Comparison of ENCODE assay signal across 19 cellular contexts in genomic region chr5:168830833-168831232, GRCh38.
DNase-seq lines count a peak whose midpoint lies in the region; ATAC-seq and TF ChIP-seq lines count a peak whose summit lies in the region.
"Had no signal": no experiment of that assay in that cellular context is flagged by ENCODE, and none has a peak within 500 bp of the region (broad histone marks: within the 10 kb centered on the region; RNA-seq: fewer than 3 reads in every experiment).

No MANE protein-coding gene starts in this region.

- H3K27ac ChIP-seq in heart right ventricle = peak overlapping the region in 4 of 10 donors; percentile 4 to 39 (median 14)
- H3K27ac ChIP-seq: RWPE1, SK-N-MC had no signal

- peak in 5 of 8 donors; percentile 45 to 60 (median 52) for ATAC-seq in heart right ventricle
- ATAC-seq: Panc1 had no signal

- H3K4me1 ChIP-seq in heart right ventricle = peaks cover 0 to 16% (median 3%) of the 10 kb centered on the region in 9 donors

- H3K4me3 Mint-ChIP-seq in activated T-helper 2 cell treated with anti-CD3 and anti-CD28 coated beads, Interferon-gamma antibody, Interleukin-2, Interleukin-4, amounts not matched to agents 10 μg/mL and 5 μg/mL and 100 μg/mL, durations not matched to agents 14 hours and 24 hours and 36 hours (ENCODE audit: low read depth) = no peak overlapping the region
- no peak overlapping the region for H3K4me3 Mint-ChIP-seq in neural crest cell
- H3K4me3 Mint-ChIP-seq: B cell, CD14-positive monocyte had no signal

- H3K27me3 ChIP-seq in heart right ventricle = no peaks in the 10 kb centered on the region

- peak overlapping the region; percentile 38 for H3K27ac Mint-ChIP-seq in activated T-helper 2 cell treated with anti-CD3 and anti-CD28 coated beads, Interferon-gamma antibody, Interleukin-2, Interleukin-4, amounts not matched to agents 10 μg/mL and 5 μg/mL and 100 μg/mL, durations not matched to agents 14 hours and 24 hours and 36 hours
- peak overlapping the region; percentile 73 for H3K27ac Mint-ChIP-seq in neural crest cell (ENCODE audit: unreplicated experiment)
- H3K27ac Mint-ChIP-seq: B cell, CD14-positive monocyte had no signal

- H3K4me3 ChIP-seq in heart right ventricle = no peak overlapping the region
- H3K4me3 ChIP-seq: SK-N-MC had no signal

- TF ChIP-seq CTCF in heart right ventricle (IDR thresholded peaks at IDR 0.05) = no peak
- no peak for TF ChIP-seq CTCF in neural crest cell (conservative IDR thresholded peaks at IDR 0.05)

- no peaks in the 10 kb centered on the region for H3K36me3 ChIP-seq in heart right ventricle

- DNase-seq in NCI-H69 (lab: John Stamatoyannopoulos, UW) (peak; percentile 40), heart right ventricle (no peak), neural crest cell (ENCODE audit: low read depth, low spot score) (no peak), dermis blood vessel endothelial cell (no peak), COLO668 (lab: John Stamatoyannopoulos, UW; ENCODE audit: unreplicated experiment) (no peak), anterior cingulate cortex (lab: John Stamatoyannopoulos, UW) (no peak)
- no peak for DNase-seq in activated T-helper 2 cell treated with anti-CD3 and anti-CD28 coated beads, Interferon-gamma antibody, Interleukin-2, Interleukin-4, amounts not matched to agents 10 μg/mL and 5 μg/mL and 100 μg/mL, durations not matched to agents 14 hours and 24 hours and 36 hours (ENCODE audit: low spot score)
- DNase-seq: DMS153, DND-41, NCI-H1048, NCI-H1417, NCI-H2227 treated with DMSO at 0.1 percent for 48 hours, NCI-H526 treated with DMSO at 0.1 percent for 48 hours, SIG-M5 had no signal

- peaks cover 12% of the 10 kb centered on the region for H3K4me1 Mint-ChIP-seq in activated T-helper 2 cell treated with anti-CD3 and anti-CD28 coated beads, Interferon-gamma antibody, Interleukin-2, Interleukin-4, amounts not matched to agents 10 μg/mL and 5 μg/mL and 100 μg/mL, durations not matched to agents 14 hours and 24 hours and 36 hours (ENCODE audit: low read depth)
- H3K4me1 Mint-ChIP-seq in neural crest cell = peaks cover 15% of the 10 kb centered on the region
- H3K4me1 Mint-ChIP-seq: B cell, CD14-positive monocyte had no signal

- H3K9me3 Mint-ChIP-seq in activated T-helper 2 cell treated with anti-CD3 and anti-CD28 coated beads, Interferon-gamma antibody, Interleukin-2, Interleukin-4, amounts not matched to agents 10 μg/mL and 5 μg/mL and 100 μg/mL, durations not matched to agents 14 hours and 24 hours and 36 hours = no peaks in the 10 kb centered on the region
- no peaks in the 10 kb centered on the region for H3K9me3 Mint-ChIP-seq in neural crest cell

- intact Hi-C loops in activated T-helper 2 cell treated with anti-CD3 and anti-CD28 coated beads, Interferon-gamma antibody, Interleukin-2, Interleukin-4, amounts not matched to agents 10 μg/mL and 5 μg/mL and 100 μg/mL, durations not matched to agents 14 hours and 24 hours and 36 hours (cut with micrococcal nuclease) = no loop called here
- intact Hi-C loops in heart right ventricle (cut with DNase I) = loop anchor here in 1 of 10 donors (5.0 kb wide), 1 partner anchor 41 kb away; no protein-coding TSS in a partner anchor

- peaks cover 4% of the 10 kb centered on the region for H3K36me3 Mint-ChIP-seq in activated T-helper 2 cell treated with anti-CD3 and anti-CD28 coated beads, Interferon-gamma antibody, Interleukin-2, Interleukin-4, amounts not matched to agents 10 μg/mL and 5 μg/mL and 100 μg/mL, durations not matched to agents 14 hours and 24 hours and 36 hours (ENCODE audit: low read depth)
- H3K36me3 Mint-ChIP-seq in neural crest cell (ENCODE audit: low read depth) = no peaks in the 10 kb centered on the region
- H3K36me3 Mint-ChIP-seq: CD14-positive monocyte had no signal

- H3K9me3 ChIP-seq in heart right ventricle = no peaks in the 10 kb centered on the region

- 32 to 41% methylated on average over 3 of the region's 3 CpGs for WGBS in heart right ventricle, 2 donors

- no peaks in the 10 kb centered on the region for H3K27me3 Mint-ChIP-seq in activated T-helper 2 cell treated with anti-CD3 and anti-CD28 coated beads, Interferon-gamma antibody, Interleukin-2, Interleukin-4, amounts not matched to agents 10 μg/mL and 5 μg/mL and 100 μg/mL, durations not matched to agents 14 hours and 24 hours and 36 hours (ENCODE audit: low read depth)
- H3K27me3 Mint-ChIP-seq in neural crest cell (ENCODE audit: low read depth) = no peaks in the 10 kb centered on the region
- H3K27me3 Mint-ChIP-seq: B cell had no signal
